ENCODE assay signal across 26 cellular contexts in genomic region chr7:99938296-99938695, GRCh38. TPM values are rescaled to one million over a fixed set of nuclear protein-coding genes. Genes with fewer than 3 reads are reported as not detected.
"Had no signal": no experiment of that assay in that cellular context is flagged by ENCODE, and none has a peak within 500 bp of the region (broad histone marks: within the 10 kb centered on the region; RNA-seq: fewer than 3 reads in every experiment).

No MANE protein-coding gene starts in this region.

- H3K4me2 ChIP-seq: SK-N-SH had no signal

- H3K9ac ChIP-seq: SK-N-SH had no signal

- H3K27me3 ChIP-seq: MG63 had no signal

- DNase-seq: Karpas-422, KG1, MG63, NCI-H1092, NCI-H1105 treated with DMSO at 0.1 percent for 48 hours, NCI-H1417 treated with DMSO at 0.1 percent for 48 hours, NCI-H146, NCI-H1694 treated with DMSO at 0.1 percent for 48 hours, NCI-H1930, NCI-H2081, NCI-H2107, NCI-H2227 treated with DMSO at 0.1 percent for 48 hours, NCI-H510A, NCI-H524 treated with DMSO at 0.1 percent for 48 hours, NCI-H69, NCI-H774, PC-3, SHP77, SK-N-SH, SW 1271, T-cell had no signal

- H3K9me2 ChIP-seq: SK-N-SH had no signal

- H3K4me3 Mint-ChIP-seq: T-cell had no signal

- H3K27ac Mint-ChIP-seq: T-cell had no signal

- H3K4me3 ChIP-seq: MG63 had no signal

- ATAC-seq: Panc1, PC-3, T-cell had no signal

- H3K9me3 ChIP-seq: SK-N-SH had no signal

- FAIRE-seq: HTR-8/SVneo had no signal

- H3K27ac ChIP-seq: HL-60, RWPE1 had no signal

- H3K36me3 ChIP-seq: MG63 had no signal

RNA-seq across cellular contexts. Expression of gene GJC3, which starts 8.9 kb away (rescaled TPM):
- polyA plus RNA-seq: SK-N-SH had no signal

RNA-seq across cellular contexts. Expression of gene TRIM4, which starts 19.0 kb away (rescaled TPM):
- total RNA-seq: SK-MEL-5 had no signal

RNA-seq across cellular contexts. Expression of gene AZGP1, which starts 37.5 kb away (rescaled TPM):
- polyA plus RNA-seq: SK-N-SH had no signal
